ENCODE assay signal across 9 cellular contexts in the genomic region with DNA sequence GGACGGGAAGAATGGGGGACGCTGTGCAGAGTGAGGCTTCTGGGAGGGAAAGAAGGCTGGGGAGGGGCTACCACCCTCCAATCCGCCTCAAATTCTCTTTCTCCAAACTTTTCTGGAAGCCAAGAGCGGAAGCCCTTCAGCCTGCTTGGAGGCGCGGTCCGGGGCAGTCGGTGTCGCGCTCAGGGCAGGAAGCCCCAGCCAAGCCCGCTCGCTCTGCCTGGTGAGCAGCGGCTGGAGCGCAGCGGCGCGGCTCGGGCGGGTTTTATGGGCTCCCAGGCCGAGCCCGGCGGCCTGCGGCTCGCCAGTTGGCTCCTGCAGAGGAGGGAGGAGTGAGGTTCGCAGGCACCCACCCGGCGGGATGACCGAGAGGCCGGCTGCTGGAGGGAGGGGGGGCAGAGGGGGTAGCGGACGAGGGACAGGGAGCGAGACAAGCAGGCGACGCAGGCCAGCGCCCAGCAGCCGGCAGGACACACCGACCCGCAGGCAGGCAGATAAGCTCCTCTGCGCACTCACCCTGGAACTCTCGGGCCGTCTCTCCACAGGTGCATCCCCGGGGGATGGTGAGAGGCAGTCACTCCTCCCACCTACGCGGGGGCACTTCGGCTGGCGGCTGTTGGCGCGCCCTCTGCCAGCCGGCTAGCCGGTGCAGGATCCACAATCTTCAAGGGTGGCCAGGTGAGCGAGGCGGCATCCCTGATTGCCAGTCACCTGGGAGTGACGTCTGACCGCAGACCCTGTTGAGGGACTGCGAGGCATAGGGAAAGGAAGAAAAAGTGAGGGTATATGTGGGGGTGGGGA. TPM values are rescaled to one million over a fixed set of nuclear protein-coding genes. Genes with fewer than 3 reads are reported as not detected.
A peak's percentile ranks its signal among the peaks of the same experiment; 100 is the strongest.
DNase-seq lines count a peak whose midpoint lies in the region; FAIRE-seq and TF ChIP-seq lines count a peak whose summit lies in the region.
"Had no signal": no experiment of that assay in that cellular context is flagged by ENCODE, and none has a peak within 500 bp of the region (broad histone marks: within the 10 kb centered on the region; RNA-seq: fewer than 3 reads in every experiment).

A gene with protein sequence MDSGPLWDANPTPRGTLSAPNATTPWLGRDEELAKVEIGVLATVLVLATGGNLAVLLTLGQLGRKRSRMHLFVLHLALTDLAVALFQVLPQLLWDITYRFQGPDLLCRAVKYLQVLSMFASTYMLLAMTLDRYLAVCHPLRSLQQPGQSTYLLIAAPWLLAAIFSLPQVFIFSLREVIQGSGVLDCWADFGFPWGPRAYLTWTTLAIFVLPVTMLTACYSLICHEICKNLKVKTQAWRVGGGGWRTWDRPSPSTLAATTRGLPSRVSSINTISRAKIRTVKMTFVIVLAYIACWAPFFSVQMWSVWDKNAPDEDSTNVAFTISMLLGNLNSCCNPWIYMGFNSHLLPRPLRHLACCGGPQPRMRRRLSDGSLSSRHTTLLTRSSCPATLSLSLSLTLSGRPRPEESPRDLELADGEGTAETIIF (minus strand): TSS at position 238 of the 798 bp plus-strand sequence. CDS start 498 bp downstream, outside the sequence.

- no peaks in the 10 kb centered on the region for H3K36me3 ChIP-seq in astrocyte (ENCODE audit: insufficient read depth, low read length)
- H3K36me3 ChIP-seq in spleen: no peaks in the 10 kb centered on the region

- H3K27ac Mint-ChIP-seq in astrocyte (ENCODE audit: unreplicated experiment): no peak within 1 kb of the TSS

- peak within 1 kb of the TSS; percentile 83 for H3K4me2 ChIP-seq in astrocyte (ENCODE audit: low read length)

- H3K27ac ChIP-seq in astrocyte (ENCODE audit: low read depth, low read length) (no peak within 1 kb of the TSS), spleen (no peak within 1 kb of the TSS)

- no peaks in the 10 kb centered on the region for H3K36me3 Mint-ChIP-seq in astrocyte (ENCODE audit: low read depth, unreplicated experiment)

- H3K4me3 Mint-ChIP-seq in astrocyte (ENCODE audit: unreplicated experiment): peak within 1 kb of the TSS; percentile 76

- H3K4me3 ChIP-seq in astrocyte (ENCODE audit: insufficient read depth, low read depth, low read length): peak within 1 kb of the TSS; percentile 44
- peak within 1 kb of the TSS; percentile 71 for H3K4me3 ChIP-seq in iPS-18c (ENCODE audit: insufficient read depth, low read depth, low read length)
- H3K4me3 ChIP-seq in spleen: peak within 1 kb of the TSS; percentile 20 to 70 (median 38)

- H3K9me3 ChIP-seq in astrocyte (ENCODE audit: insufficient read depth, low read depth, low read length) (no peaks in the 10 kb centered on the region), iPS-18c (ENCODE audit: control insufficient read depth, insufficient read depth, low read length) (peaks cover 2% of the 10 kb centered on the region), spleen (peaks cover 0 to 21% (median 12%) of the 10 kb centered on the region in 8 donors)

- peak; percentile 78 for DNase-seq in DMS 273 (lab: John Stamatoyannopoulos, UW; ENCODE audit: unreplicated experiment)
- DNase-seq in DMS 273 treated with DMSO at 0.1 percent for 48 hours (lab: John Stamatoyannopoulos, UW): no peak
- peak; percentile 80 for DNase-seq in NCI-H2171 treated with DMSO at 0.1 percent for 48 hours (lab: John Stamatoyannopoulos, UW)
- peak; percentile 19 for DNase-seq in astrocyte (ENCODE audit: low read depth)
- DNase-seq in spleen: peak; percentile 83
- no peak for DNase-seq in dedifferentiated amniotic fluid mesenchymal stem cell (ENCODE audit: extremely low spot score)
- no peak for DNase-seq in GM19238 (ENCODE audit: insufficient read length, low spot score)

- 1 to 2% (median 2%) methylated on average over 45 to 55 of the region's 55 CpGs for WGBS in spleen, 5 donors

- peaks cover 2% of the 10 kb centered on the region for H3K4me1 Mint-ChIP-seq in astrocyte (ENCODE audit: low read depth, unreplicated experiment)

- no peak for TF ChIP-seq CTCF in astrocyte (IDR thresholded peaks at IDR 0.05; ENCODE audit: insufficient read depth, low read depth, low read length)
- no peak for TF ChIP-seq CTCF in spleen (IDR thresholded peaks at IDR 0.05 in 8 of 11, conservative IDR thresholded peaks at IDR 0.05 in 3 of 11)

- peaks cover 4% of the 10 kb centered on the region for H3K9me3 Mint-ChIP-seq in astrocyte (ENCODE audit: unreplicated experiment)

- TF ChIP-seq POLR2A in spleen (IDR thresholded peaks at IDR 0.05): no peak

- H3K4me1 ChIP-seq in astrocyte (ENCODE audit: insufficient read depth, low read length) (no peaks in the 10 kb centered on the region), spleen (peaks cover 5 to 16% (median 13%) of the 10 kb centered on the region in 6 donors)

- no peaks in the 10 kb centered on the region for H3K79me2 ChIP-seq in astrocyte (ENCODE audit: insufficient read depth, low read length)

- no peaks in the 10 kb centered on the region for H4K20me1 ChIP-seq in astrocyte (ENCODE audit: insufficient read depth, low read length)

- peak within 1 kb of the TSS; percentile 56 for H2AFZ ChIP-seq in astrocyte (ENCODE audit: low read depth, low read length)

- H3K27me3 ChIP-seq in astrocyte (ENCODE audit: insufficient read depth, low read length) (peaks cover 21% of the 10 kb centered on the region), spleen (replicated peaks in 1 of 7) (peaks cover 0 to 38% (median 10%) of the 10 kb centered on the region in 7 donors)

- H3K9ac ChIP-seq in astrocyte (ENCODE audit: low read length): peak within 1 kb of the TSS; percentile 31

- FAIRE-seq in astrocyte (lab: Jason Lieb, UNC): no peak
- FAIRE-seq: A204.1 had no signal

- H3K27me3 Mint-ChIP-seq in astrocyte (ENCODE audit: low read depth, unreplicated experiment): peaks cover 52% of the 10 kb centered on the region

- intact Hi-C loops in spleen (cut with DNase I; ENCODE audit: low total_unique reads): no loop called here

RNA-seq across cellular contexts. Expression of the gene that starts here (rescaled TPM):
- total RNA-seq in astrocyte (not detected in 2 replicates), spleen (not detected)
- not detected for polyA plus RNA-seq in spleen

Comparison
In these comparisons a context has a peak if more than half of its experiments do, and no peak if none do; other contexts are left out.
1. DNase-seq: peak in DMS 273 (single experiment) and NCI-H2171 treated with DMSO at 0.1 percent for 48 hours (single experiment); none in DMS 273 treated with DMSO at 0.1 percent for 48 hours (single experiment), dedifferentiated amniotic fluid mesenchymal stem cell (single experiment) and GM19238 (single experiment).
2. Peak in DNase-seq, H3K4me3 ChIP-seq, H3K9ac ChIP-seq and H3K4me2 ChIP-seq in astrocyte; RNA of the gene not detected or under 1 TPM.
3. Peak in DNase-seq and H3K4me3 ChIP-seq in spleen; RNA of the gene not detected or under 1 TPM.
4. Peak in every context shown above with its lines, with median percentiles within 50 percentile points of each other: H3K4me3 ChIP-seq.